ENCODE assay signal across 1 cellular context in genomic region chr5:79990598-79991507, GRCh38.
TF ChIP-seq lines count a peak whose summit lies in the region.

MTX3 (minus strand) TSS chr5:79991262; CDS start chr5:79991238, 24 bp downstream.

TF ChIP-seq in HepG2, 621 proteins besides CTCF, POLR2A, EP300 and RAD21 (continued from another document and continues in another):
- TF ChIP-seq RNF2 (conservative IDR thresholded peaks at IDR 0.05; ENCODE audit: low read depth) (0 out of 2 replicates have a peak, but pooled peaks have one; percentile 40), SAFB2 (CRISPR knock-in tag; IDR thresholded peaks at IDR 0.05; ENCODE audit: borderline replicate concordance, low read depth) (peak; percentile 85; the same call in 1 of the 2 replicates), HNF1A (IDR thresholded peaks at IDR 0.05; ENCODE audit: low read depth) (no peak), HNF1A (CRISPR knock-in tag; IDR thresholded peaks at IDR 0.05; ENCODE audit: borderline replicate concordance) (no peak; the same call in 1 of the 2 replicates), THAP7 (CRISPR knock-in tag; IDR thresholded peaks at IDR 0.05) (0 out of 2 replicates have a peak, but pooled peaks have one; percentile 61), REST (IDR thresholded peaks at IDR 0.05; ENCODE audit: borderline replicate concordance in 1 of 2, low read depth in 1 of 2, low read length in 2 of 2) (no peak), TERF1 (CRISPR knock-in tag; IDR thresholded peaks at IDR 0.05) (0 out of 2 replicates have a peak, but pooled peaks have one; percentile 55), PHF8 (CRISPR knock-in tag; IDR thresholded peaks at IDR 0.05) (peak; percentile 97), RERE (CRISPR knock-in tag; IDR thresholded peaks at IDR 0.05; ENCODE audit: low read depth) (no peak), E2F1 (CRISPR knock-in tag; IDR thresholded peaks at IDR 0.05) (no peak), ZBTB49 (CRISPR knock-in tag; IDR thresholded peaks at IDR 0.05; ENCODE audit: borderline replicate concordance) (no peak), ZFAT (CRISPR knock-in tag; conservative IDR thresholded peaks at IDR 0.05) (no peak), ZNF530 (CRISPR knock-in tag; IDR thresholded peaks at IDR 0.05; ENCODE audit: low read depth) (no peak), GPBP1L1 (CRISPR knock-in tag; IDR thresholded peaks at IDR 0.05) (no peak), ZNF468 (CRISPR knock-in tag; IDR thresholded peaks at IDR 0.05) (peak; percentile 87; the same call in 1 of the 2 replicates), ZNF329 (CRISPR knock-in tag; IDR thresholded peaks at IDR 0.05; ENCODE audit: low read depth) (0 out of 2 replicates have a peak, but pooled peaks have one; percentile 49), NCOA2 (CRISPR knock-in tag; IDR thresholded peaks at IDR 0.05) (no peak), ZNF678 (CRISPR knock-in tag; IDR thresholded peaks at IDR 0.05) (no peak), KAT7 (CRISPR knock-in tag; IDR thresholded peaks at IDR 0.05; ENCODE audit: borderline replicate concordance) (peak; percentile 90; the same call in 1 of the 2 replicates), NR2F6 (IDR thresholded peaks at IDR 0.05) (no peak), NR2F6 (CRISPR knock-in tag; IDR thresholded peaks at IDR 0.05) (no peak; the same call in none of the 2 replicates), ATF7-NPFF (CRISPR knock-in tag; IDR thresholded peaks at IDR 0.05; ENCODE audit: low read depth) (no peak), ZBTB7B (CRISPR knock-in tag; IDR thresholded peaks at IDR 0.05) (peak; percentile 72; the same call in 1 of the 2 replicates), ZKSCAN8 (CRISPR knock-in tag; IDR thresholded peaks at IDR 0.05; ENCODE audit: borderline replicate concordance) (peak; percentile 47; the same call in 1 of the 2 replicates), ZBTB46 (CRISPR knock-in tag; IDR thresholded peaks at IDR 0.05; ENCODE audit: borderline replicate concordance) (no peak), KMT2B (CRISPR knock-in tag; IDR thresholded peaks at IDR 0.05) (peak; percentile 84), RARG (CRISPR knock-in tag; IDR thresholded peaks at IDR 0.05; ENCODE audit: low read depth) (no peak), KDM6A (CRISPR knock-in tag; IDR thresholded peaks at IDR 0.05; ENCODE audit: low read depth) (no peak), SRSF9 (IDR thresholded peaks at IDR 0.05; ENCODE audit: borderline replicate concordance, insufficient read depth, low read depth, low read length, poor library complexity, severe bottlenecking) (no peak), ARNT (IDR thresholded peaks at IDR 0.05) (no peak), MTA1 (CRISPR knock-in tag; IDR thresholded peaks at IDR 0.05; ENCODE audit: borderline replicate concordance) (no peak; the same call in 1 of the 2 replicates), ZNF460 (CRISPR knock-in tag; IDR thresholded peaks at IDR 0.05; ENCODE audit: borderline replicate concordance) (no peak), ZNF550 (CRISPR knock-in tag; IDR thresholded peaks at IDR 0.05; ENCODE audit: borderline replicate concordance) (peak; percentile 63; the same call in 1 of the 2 replicates)
